Comparison of ENCODE assay signal across 8 cellular contexts in genomic region chr1:1510912-1511532, GRCh38. TPM values are rescaled to one million over a fixed set of nuclear protein-coding genes. Genes with fewer than 3 reads are reported as not detected.
DNase-seq lines count a peak whose midpoint lies in the region; ATAC-seq and TF ChIP-seq lines count a peak whose summit lies in the region.

No MANE protein-coding gene starts in this region.

- POLR2A ChIA-PET in CD8-positive, alpha-beta memory T cell (lab: Charles Lee), result interaction anchor here (0.5 to 1.0 kb wide), 3 partner anchors 12 to 118 kb away, joined by 3 to 5 read pairs (median 4); partner anchors contain the start of gene MRPL20

- H3K4me1 Mint-ChIP-seq in CD8-positive, alpha-beta memory T cell, result peaks cover 8 to 15% (median 11%) of the 10 kb centered on the region in 3 donors
- peaks cover 7% of the 10 kb centered on the region for H3K4me1 Mint-ChIP-seq in neural crest cell

- H3K36me3 Mint-ChIP-seq in CD8-positive, alpha-beta memory T cell, result peaks cover 0 to 10% (median 0%) of the 10 kb centered on the region in 3 donors
- H3K36me3 Mint-ChIP-seq in neural crest cell (ENCODE audit: low read depth), result no peaks in the 10 kb centered on the region

- H3K36me3 ChIP-seq in CD8-positive, alpha-beta memory T cell (ENCODE audit: insufficient read depth, low read length), result no peaks in the 10 kb centered on the region

- ATAC-seq in SK-N-SH treated with all-trans-retinoic acid at 6 μM for 48 hours, result 0 out of 3 replicates have a peak, but pooled peaks have one; percentile 4
- ATAC-seq in HG03469 (IDR thresholded peaks at IDR 0.05; ENCODE audit: unreplicated experiment), result no peak
- no peak for ATAC-seq in HG03439 (IDR thresholded peaks at IDR 0.05; ENCODE audit: unreplicated experiment)

- TF ChIP-seq CTCF in epithelial cell of proximal tubule (conservative IDR thresholded peaks at IDR 0.05; ENCODE audit: low read depth, low read length), result no peak
- TF ChIP-seq CTCF in neural crest cell (conservative IDR thresholded peaks at IDR 0.05), result peak; percentile 31

- CTCF ChIA-PET in CD8-positive, alpha-beta memory T cell (lab: Charles Lee), result interaction anchor here (0.7 kb wide), 1 partner anchor 138 kb away, joined by 3 read pairs; no protein-coding TSS in a partner anchor

- H3K27ac ChIP-seq in CD8-positive, alpha-beta memory T cell (ENCODE audit: low read depth, low read length), result peak overlapping the region; percentile 93

- peak overlapping the region; percentile 88 for H3K4me3 ChIP-seq in CD8-positive, alpha-beta memory T cell (ENCODE audit: low read length)
- peak overlapping the region; percentile 92 for H3K4me3 ChIP-seq in epithelial cell of proximal tubule (ENCODE audit: low read depth, low read length)

- peak overlapping the region; percentile 79 to 98 (median 87) for H3K4me3 Mint-ChIP-seq in CD8-positive, alpha-beta memory T cell
- H3K4me3 Mint-ChIP-seq in neural crest cell, result peak overlapping the region; percentile 95

- H3K27me3 ChIP-seq in CD8-positive, alpha-beta memory T cell (ENCODE audit: insufficient read depth, low read length, poor library complexity, severe bottlenecking), result no peaks in the 10 kb centered on the region

- peaks cover 7% of the 10 kb centered on the region for H3K4me1 ChIP-seq in CD8-positive, alpha-beta memory T cell (ENCODE audit: insufficient read depth, low read length)

- H3K9me3 Mint-ChIP-seq in CD8-positive, alpha-beta memory T cell, result no peaks in the 10 kb centered on the region
- no peaks in the 10 kb centered on the region for H3K9me3 Mint-ChIP-seq in neural crest cell

- no peaks in the 10 kb centered on the region for H3K9me3 ChIP-seq in CD8-positive, alpha-beta memory T cell (ENCODE audit: low read length)

- H3K27ac Mint-ChIP-seq in CD8-positive, alpha-beta memory T cell, result peak overlapping the region; percentile 69 to 95 (median 92)
- H3K27ac Mint-ChIP-seq in neural crest cell (ENCODE audit: unreplicated experiment), result peak overlapping the region; percentile 90

- peaks cover 0 to 3% of the 10 kb centered on the region in 2 donors for H3K27me3 Mint-ChIP-seq in CD8-positive, alpha-beta memory T cell
- H3K27me3 Mint-ChIP-seq in neural crest cell (ENCODE audit: low read depth), result peaks cover 5% of the 10 kb centered on the region

- peak in 1 of 5 donors; percentile 10 for DNase-seq in CD8-positive, alpha-beta memory T cell
- peak in 44 of 76 experiments; percentile 4 to 56 (median 22) for DNase-seq in HUDEP-2 (lab: John Stamatoyannopoulos, UW; ENCODE audit: unreplicated experiment in 76 of 76)
- DNase-seq in epithelial cell of proximal tubule (ENCODE audit: low read depth), result no peak
- DNase-seq in neural crest cell (ENCODE audit: low read depth, low spot score), result no peak
- no peak for DNase-seq in HuH-7.5 (ENCODE audit: low spot score)

TF ChIP-seq in SK-N-SH treated with all-trans-retinoic acid at 6 μM for 48 hours, 23 proteins besides CTCF, POLR2A, EP300 and RAD21:
- TF ChIP-seq RARB (CRISPR knock-in tag; IDR thresholded peaks at IDR 0.05) (no peak), ZNF70 (CRISPR knock-in tag; IDR thresholded peaks at IDR 0.05) (peak; percentile 86)

RNA-seq across cellular contexts. Expression of gene ATAD3A, which starts 0.9 kb away (rescaled TPM):
- 10 to 100 TPM; 97.4 to 98.7 TPM for total RNA-seq in CD8-positive, alpha-beta memory T cell
- polyA plus RNA-seq in CD8-positive, alpha-beta memory T cell, result 16.0 TPM
- 52.6 and 110 TPM in 2 replicates for total RNA-seq in epithelial cell of proximal tubule
- 54.4 and 58.0 TPM in 2 replicates for total RNA-seq in neural crest cell

RNA-seq across cellular contexts. Expression of gene TMEM240, which starts 29.4 kb away (rescaled TPM):
- under 1 TPM; 0.33 to 0.59 TPM for total RNA-seq in CD8-positive, alpha-beta memory T cell
- polyA plus RNA-seq in CD8-positive, alpha-beta memory T cell, result not detected
- total RNA-seq in epithelial cell of proximal tubule, result 1.6 and 1.7 TPM in 2 replicates
- 13.4 and 16.9 TPM in 2 replicates for total RNA-seq in neural crest cell

RNA-seq across cellular contexts. Expression of gene ATAD3B, which starts 39.5 kb away (rescaled TPM):
- total RNA-seq in CD8-positive, alpha-beta memory T cell, result 10 to 100 TPM; 81.6 to 86.6 TPM
- polyA plus RNA-seq in CD8-positive, alpha-beta memory T cell, result 7.9 TPM
- total RNA-seq in epithelial cell of proximal tubule (42.8 and 91.2 TPM in 2 replicates), neural crest cell (45.1 and 50.0 TPM in 2 replicates)

Comparison
In these comparisons a context has a peak if more than half of its experiments do, and no peak if none do; other contexts are left out.
1. DNase-seq: peak in HUDEP-2 (44 of 76); none in epithelial cell of proximal tubule (single experiment), neural crest cell (single experiment) and HuH-7.5 (single experiment).